21 cellular contexts compared by ENCODE assay signal in the genomic region with DNA sequence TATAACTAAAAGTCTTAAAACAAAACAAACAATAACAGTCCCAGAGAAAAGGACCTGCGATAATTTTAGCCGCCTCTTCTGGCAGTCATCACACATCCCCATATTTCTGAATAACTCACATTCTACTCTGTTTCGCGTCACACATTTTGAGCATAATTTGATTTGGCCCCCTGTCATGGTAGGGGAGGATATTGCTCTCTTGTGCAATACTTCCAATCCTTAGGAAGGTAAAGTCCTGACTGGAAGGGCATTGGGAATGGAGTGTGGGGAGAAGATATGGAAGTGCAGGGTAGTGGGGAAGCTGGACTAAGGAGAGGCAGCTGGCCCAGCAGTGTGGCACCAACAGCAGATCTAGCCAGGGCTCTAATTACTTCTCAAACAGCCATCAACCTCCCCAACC.
"Had no signal": no experiment of that assay in that cellular context is flagged by ENCODE, and none has a peak within 500 bp of the region (broad histone marks: within the 10 kb centered on the region; RNA-seq: fewer than 3 reads in every experiment).

No MANE protein-coding gene starts in this region.

- DNase-seq: Kasumi-1, MM.1S, NCI-H1092 treated with DMSO at 0.1 percent for 48 hours, NCI-H1436, NCI-H187, NCI-H2029, NCI-H2081 treated with DMSO at 0.1 percent for 48 hours, NCI-H2171, NCI-H226, NCI-H446, NCI-H510A, NCI-H524 treated with DMSO at 0.1 percent for 48 hours, NCI-H82, Right ventricle myocardium superior, RPMI8226, SIG-M5 had no signal

- H3K4me2 ChIP-seq: KMS-11 had no signal

- H3K27me3 ChIP-seq: SJSA1 had no signal

- FAIRE-seq: HTR-8/SVneo, RCC 7860 had no signal

- H3K9me3 ChIP-seq: SJSA1 had no signal

- H3K9ac ChIP-seq: KMS-11 had no signal

- H3K27ac ChIP-seq: HL-60, KMS-11, SJSA1 had no signal

- H3K4me3 ChIP-seq: SJSA1 had no signal
